ENCODE assay signal across 15 cellular contexts in genomic region chr2:20483496-20483895, GRCh38. TPM values are rescaled to one million over a fixed set of nuclear protein-coding genes. Genes with fewer than 3 reads are reported as not detected.
A peak's percentile ranks its signal among the peaks of the same experiment; 100 is the strongest.
DNase-seq lines count a peak whose midpoint lies in the region; ATAC-seq, FAIRE-seq and TF ChIP-seq lines count a peak whose summit lies in the region.
"Had no signal": no experiment of that assay in that cellular context is flagged by ENCODE, and none has a peak within 500 bp of the region (broad histone marks: within the 10 kb centered on the region; RNA-seq: fewer than 3 reads in every experiment).

No MANE protein-coding gene starts in this region.

- H3K27ac ChIP-seq in gastroesophageal sphincter (peak overlapping the region in 3 of 4 donors; percentile 67 to 73 (median 69)), tibial nerve (peak overlapping the region; percentile 63 to 91 (median 79)), WERI-Rb-1 (no peak overlapping the region)

- no peaks in the 10 kb centered on the region for H3K27me3 ChIP-seq in gastroesophageal sphincter
- no peaks in the 10 kb centered on the region for H3K27me3 ChIP-seq in tibial nerve
- no peaks in the 10 kb centered on the region for H3K27me3 ChIP-seq in WERI-Rb-1 (ENCODE audit: insufficient read depth, low read depth, severe bottlenecking)

- FAIRE-seq in GM19239 (lab: Jason Lieb, UNC), result no peak
- FAIRE-seq: G401.6 had no signal

- no peaks in the 10 kb centered on the region for H3K36me3 ChIP-seq in gastroesophageal sphincter
- H3K36me3 ChIP-seq in tibial nerve, result no peaks in the 10 kb centered on the region
- no peaks in the 10 kb centered on the region for H3K36me3 ChIP-seq in WERI-Rb-1

- H3K27me3 Mint-ChIP-seq in T-helper 17 cell, result peaks cover 8% of the 10 kb centered on the region
- H3K27me3 Mint-ChIP-seq: stimulated activated naive CD8-positive, alpha-beta T cell treated with anti-CD3 and anti-CD28 coated beads, Interleukin-15, amount 100 ng/mL, for 72 hours had no signal

- TF ChIP-seq CTCF in gastroesophageal sphincter (IDR thresholded peaks at IDR 0.05) (no peak), tibial nerve (IDR thresholded peaks at IDR 0.05) (no peak), WERI-Rb-1 (IDR thresholded peaks at IDR 0.05; ENCODE audit: low read depth, low read length) (no peak)

- peaks cover 0 to 41% (median 17%) of the 10 kb centered on the region in 3 donors for H3K4me1 ChIP-seq in gastroesophageal sphincter
- H3K4me1 ChIP-seq in tibial nerve, result peaks cover 0 to 60% (median 28%) of the 10 kb centered on the region in 4 donors

- no peak overlapping the region for H3K4me3 Mint-ChIP-seq in T-helper 17 cell
- H3K4me3 Mint-ChIP-seq: CD4-positive, CD25-positive, alpha-beta regulatory T cell; IgD-negative memory B cell; stimulated activated naive CD8-positive, alpha-beta T cell treated with anti-CD3 and anti-CD28 coated beads, Interleukin-15, amount 100 ng/mL, for 72 hours had no signal

- TF ChIP-seq POLR2A in gastroesophageal sphincter (IDR thresholded peaks at IDR 0.05) (no peak), tibial nerve (IDR thresholded peaks at IDR 0.05) (no peak)

- DNase-seq in anterior cingulate cortex (lab: John Stamatoyannopoulos, UW) (peak in 37 of 58 donors; percentile 13 to 84 (median 52)), nucleus accumbens (lab: John Stamatoyannopoulos, UW) (peak in 33 of 56 donors; percentile 17 to 76 (median 38)), tibial nerve (ENCODE audit: low spot score in 2 of 2) (peak; percentile 73), T-helper 17 cell (no peak), GM19239 (ENCODE audit: insufficient read length, low spot score) (no peak), WERI-Rb-1 (no peak)
- no peak for DNase-seq in stimulated activated CD4-positive, alpha-beta T cell treated with anti-CD3 and anti-CD28 coated beads, Interleukin-4, amount 100 ng/mL, for 24 hours
- DNase-seq: CD4-positive, CD25-positive, alpha-beta regulatory T cell; NCI-H1694 treated with DMSO at 0.1 percent for 48 hours; NCI-H774; SHP77 treated with DMSO at 0.1 percent for 48 hours; stimulated activated naive CD8-positive, alpha-beta T cell treated with anti-CD3 and anti-CD28 coated beads, Interleukin-15, amount 100 ng/mL, for 72 hours had no signal

- no peaks in the 10 kb centered on the region for H3K36me3 Mint-ChIP-seq in T-helper 17 cell (ENCODE audit: low read depth)
- H3K36me3 Mint-ChIP-seq: CD4-positive, CD25-positive, alpha-beta regulatory T cell had no signal

- no peak overlapping the region for H3K27ac Mint-ChIP-seq in T-helper 17 cell
- H3K27ac Mint-ChIP-seq: CD4-positive, CD25-positive, alpha-beta regulatory T cell; stimulated activated naive CD8-positive, alpha-beta T cell treated with anti-CD3 and anti-CD28 coated beads, Interleukin-15, amount 100 ng/mL, for 72 hours had no signal

- TF ChIP-seq EP300 in gastroesophageal sphincter (IDR thresholded peaks at IDR 0.05), result no peak
- peak; percentile 95 to 98 for TF ChIP-seq EP300 in tibial nerve (IDR thresholded peaks at IDR 0.05)

- WGBS in gastroesophageal sphincter (ENCODE audit: low coverage in 1 of 2), 2 donors, result no CpG with 5 or more reads among the region's 1 CpG
- WGBS in tibial nerve, 2 donors, result 22 to 32% methylated on average over 1 of the region's 1 CpG

- no peaks in the 10 kb centered on the region for H3K4me1 Mint-ChIP-seq in T-helper 17 cell
- H3K4me1 Mint-ChIP-seq: CD4-positive, CD25-positive, alpha-beta regulatory T cell; stimulated activated naive CD8-positive, alpha-beta T cell treated with anti-CD3 and anti-CD28 coated beads, Interleukin-15, amount 100 ng/mL, for 72 hours had no signal

- ATAC-seq in gastroesophageal sphincter (peak; percentile 84), T-helper 17 cell (no peak)
- ATAC-seq: stimulated activated naive CD8-positive, alpha-beta T cell treated with anti-CD3 and anti-CD28 coated beads, Interleukin-15, amount 100 ng/mL, for 72 hours had no signal

- H3K4me3 ChIP-seq in gastroesophageal sphincter, result no peak overlapping the region
- no peak overlapping the region for H3K4me3 ChIP-seq in tibial nerve
- no peak overlapping the region for H3K4me3 ChIP-seq in WERI-Rb-1 (ENCODE audit: low read depth, low read length)

- H3K9me3 ChIP-seq in gastroesophageal sphincter (no peaks in the 10 kb centered on the region), tibial nerve (no peaks in the 10 kb centered on the region), T-helper 17 cell (ENCODE audit: control insufficient read depth, low read length, poor library complexity, severe bottlenecking) (no peaks in the 10 kb centered on the region), WERI-Rb-1 (ENCODE audit: severe bottlenecking) (no peaks in the 10 kb centered on the region)

RNA-seq across cellular contexts. Expression of gene RHOB, which starts 36.6 kb away (rescaled TPM):
- 1,000 to 10,000 TPM; 1,174 to 1,482 (median 1,322) TPM for total RNA-seq in gastroesophageal sphincter
- total RNA-seq in tibial nerve, result 1,000 to 10,000 TPM; 1,356 to 1,875 (median 1,699) TPM
- total RNA-seq in T-helper 17 cell, result 10 to 100 TPM; 59.8 to 62.9 TPM

Comparison
In these comparisons a context has a peak if more than half of its experiments do, and no peak if none do; other contexts are left out.
1. DNase-seq: peak in anterior cingulate cortex (37 of 58), nucleus accumbens (33 of 56) and tibial nerve (2 of 2); none in stimulated activated CD4-positive, alpha-beta T cell treated with anti-CD3 and anti-CD28 coated beads, Interleukin-4, amount 100 ng/mL, for 24 hours (single experiment), T-helper 17 cell (0 of 3), GM19239 (single experiment) and WERI-Rb-1 (single experiment).
2. RNA of gene RHOB, which starts 36.6 kb away (total RNA-seq): 1,356 to 1,875 TPM in tibial nerve and 1,174 to 1,482 TPM in gastroesophageal sphincter; 59.8 to 62.9 TPM in T-helper 17 cell; every median in the first group is over 10 times any median in the second.